In the genomic region with DNA sequence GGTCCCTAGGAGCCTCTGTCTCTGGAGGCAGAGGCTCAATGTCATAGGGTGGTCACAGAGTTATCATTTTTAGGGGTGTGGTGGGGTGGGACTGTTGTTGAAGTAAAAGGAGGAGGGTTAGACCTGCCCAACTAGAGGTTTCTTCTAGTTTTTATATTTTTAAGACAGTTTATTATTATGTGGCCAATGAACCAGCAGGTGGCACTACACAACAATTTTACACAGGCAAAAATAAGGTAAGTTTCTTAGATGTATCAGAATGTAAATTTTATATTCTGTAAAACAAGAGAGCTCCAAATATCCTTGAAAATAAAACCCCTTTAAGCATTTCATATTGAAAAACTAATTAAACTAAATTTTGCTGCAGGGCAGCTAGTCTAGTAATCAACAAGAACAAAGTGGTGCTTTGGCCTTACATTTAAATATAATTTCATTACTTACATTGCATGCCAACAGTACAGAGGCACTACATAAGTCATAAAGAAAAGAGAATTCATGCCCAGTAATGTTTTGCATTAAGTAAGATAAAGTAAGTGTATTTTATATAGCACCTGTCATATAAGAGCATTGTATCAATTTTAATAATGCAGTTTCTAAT, we compare ENCODE assay signal across 8 cellular contexts. TPM values are rescaled to one million over a fixed set of nuclear protein-coding genes. Genes with fewer than 3 reads are reported as not detected.
DNase-seq lines count a peak whose midpoint lies in the region; ATAC-seq and TF ChIP-seq lines count a peak whose summit lies in the region.

No MANE protein-coding gene starts in this region.

- no peaks in the 10 kb centered on the region for H3K9me3 ChIP-seq in Panc1 (ENCODE audit: control insufficient read depth, insufficient read depth, low read depth, low read length)

- no peak overlapping the region for H3K27ac Mint-ChIP-seq in naive B cell

- H3K27ac ChIP-seq in Panc1 (ENCODE audit: low read length), result no peak overlapping the region

- no peaks in the 10 kb centered on the region for H3K4me1 Mint-ChIP-seq in naive B cell

- intact Hi-C loops in Panc1 (cut with micrococcal nuclease; ENCODE audit: unreplicated experiment), result loop anchor here (2.0 to 5.0 kb wide), 4 partner anchors 212 to 1287 kb away; no protein-coding TSS in a partner anchor

- no peaks in the 10 kb centered on the region for H3K9me3 Mint-ChIP-seq in naive B cell

- H3K4me3 Mint-ChIP-seq in naive B cell, result no peak overlapping the region

- in situ Hi-C loops in Panc1 (cut with HindIII; ENCODE audit: low pct_unique_long_range_greater_than_20kb, low sequenced_read_pairs), result no loop called here

- no peaks in the 10 kb centered on the region for H3K36me3 Mint-ChIP-seq in naive B cell

- ATAC-seq in HG02678 (IDR thresholded peaks at IDR 0.05; ENCODE audit: unreplicated experiment) (peak; percentile 57), Panc1 (peak; percentile 60; the same call in 1 of the 2 replicates), naive B cell (ENCODE audit: low read depth in 2 of 2) (no peak), HG03045 (IDR thresholded peaks at IDR 0.05; ENCODE audit: unreplicated experiment) (no peak)

- no TSS peak for BruUV-seq in Panc1 (replicated peaks; lab: Mats Ljungman, UMichigan)

- H3K27me3 ChIP-seq in Panc1 (ENCODE audit: control insufficient read depth, insufficient read depth, low read length), result no peaks in the 10 kb centered on the region; the same call in 1 of the 2 replicates

- POLR2A ChIA-PET in Panc1 (lab: Charles Lee), result interaction anchor here (0.7 kb wide), 1 partner anchor 1353 kb away, joined by 3 read pairs; no protein-coding TSS in a partner anchor

- DNase-seq in SIG-M5 treated with dmso at 0.1 percent for 504 hours (lab: John Stamatoyannopoulos, UW; ENCODE audit: unreplicated experiment) (peak; percentile 45), SIG-M5 (lab: John Stamatoyannopoulos, UW) (no peak), Panc1 (ENCODE audit: low read depth, low spot score) (peak; percentile 42), dermis microvascular lymphatic vessel endothelial cell (ENCODE audit: low read depth in 2 of 2) (peak; percentile 53 to 61), naive B cell (peak; percentile 2)
- DNase-seq in activated CD4-positive, CD25-positive, alpha-beta regulatory T cell treated with anti-CD3 and anti-CD28 coated beads, Interleukin-2, amount 50 U/mL, for 72 hours, result no peak

- no peaks in the 10 kb centered on the region for H3K4me1 ChIP-seq in Panc1 (ENCODE audit: control insufficient read depth, insufficient read depth, low read length)

- no peaks in the 10 kb centered on the region for H3K36me3 ChIP-seq in Panc1 (ENCODE audit: control insufficient read depth, insufficient read depth, low read length)

- CTCF ChIA-PET in Panc1 (lab: Charles Lee), result interaction anchor here (0.7 kb wide), 1 partner anchor 909 kb away, joined by 3 read pairs; no protein-coding TSS in a partner anchor

- peaks cover 9 to 11% (median 11%) of the 10 kb centered on the region in 3 donors for H3K27me3 Mint-ChIP-seq in naive B cell

- peak; percentile 73 for TF ChIP-seq CTCF in Panc1 (IDR thresholded peaks at IDR 0.05)

- no peak overlapping the region for H3K4me3 ChIP-seq in Panc1 (ENCODE audit: low read depth in 2 of 2, low read length in 2 of 2)

RNA-seq across cellular contexts. Expression of gene OVCH1, which starts 22.2 kb away (rescaled TPM):
- total RNA-seq in Panc1 (2021; ENCODE audit: unreplicated experiment), result not detected
- not detected for polyA plus RNA-seq in Panc1 (2012; ENCODE audit: insufficient read length)
- total RNA-seq in dermis microvascular lymphatic vessel endothelial cell, result under 0.01 TPM in 1 of 2 replicates, not detected in the other
- not detected for polyA plus RNA-seq in naive B cell (ENCODE audit: low read depth in 6 of 6)

Comparison
In these comparisons a context has a peak if more than half of its experiments do, and no peak if none do; other contexts are left out.
1. DNase-seq: peak in SIG-M5 treated with dmso at 0.1 percent for 504 hours (single experiment), Panc1 (single experiment), dermis microvascular lymphatic vessel endothelial cell (2 of 2) and naive B cell (single experiment); none in SIG-M5 (single experiment) and activated CD4-positive, CD25-positive, alpha-beta regulatory T cell treated with anti-CD3 and anti-CD28 coated beads, Interleukin-2, amount 50 U/mL, for 72 hours (single experiment).
2. ATAC-seq: peak in HG02678 (single experiment) and Panc1 (single experiment); none in naive B cell (0 of 2) and HG03045 (single experiment).